8 cellular contexts compared by ENCODE assay signal in genomic region chr9:101727621-101728524, GRCh38. TPM values are rescaled to one million over a fixed set of nuclear protein-coding genes. Genes with fewer than 3 reads are reported as not detected.
A peak's percentile ranks its signal among the peaks of the same experiment; 100 is the strongest.
DNase-seq lines count a peak whose midpoint lies in the region; ATAC-seq and TF ChIP-seq lines count a peak whose summit lies in the region.

No MANE protein-coding gene starts in this region.

- TF ChIP-seq CTCF in endothelial cell (IDR thresholded peaks at IDR 0.05; ENCODE audit: unreplicated experiment) = peak; percentile 86

- H3K9me3 Mint-ChIP-seq in endothelial cell (ENCODE audit: unreplicated experiment) = no peaks in the 10 kb centered on the region

- H3K4me1 Mint-ChIP-seq in endothelial cell (ENCODE audit: unreplicated experiment) = peaks cover 17% of the 10 kb centered on the region

- peaks cover 2% of the 10 kb centered on the region for H3K27me3 Mint-ChIP-seq in endothelial cell (ENCODE audit: unreplicated experiment)

- no peak overlapping the region for H3K4me3 Mint-ChIP-seq in endothelial cell (ENCODE audit: unreplicated experiment)

- ATAC-seq in GM18907 (IDR thresholded peaks at IDR 0.05; ENCODE audit: unreplicated experiment) (peak; percentile 94), HG03066 (IDR thresholded peaks at IDR 0.05; ENCODE audit: low read depth, unreplicated experiment) (peak; percentile 76)

- DNase-seq in DMS153 treated with DMSO at 0.1 percent for 48 hours (lab: John Stamatoyannopoulos, UW; ENCODE audit: unreplicated experiment) = peak; percentile 23
- DNase-seq in DMS153 (lab: John Stamatoyannopoulos, UW) = no peak
- peak; percentile 69 for DNase-seq in NCI-H748 (lab: John Stamatoyannopoulos, UW; ENCODE audit: unreplicated experiment)
- DNase-seq in endothelial cell (ENCODE audit: low spot score) = peak; percentile 47
- peak; percentile 13 for DNase-seq in renal cortical epithelial cell (ENCODE audit: low read depth)
- DNase-seq in mucosa of gallbladder (ENCODE audit: low spot score) = no peak

- no peak overlapping the region for H3K27ac Mint-ChIP-seq in endothelial cell (ENCODE audit: unreplicated experiment)

- peaks cover 10% of the 10 kb centered on the region for H3K36me3 Mint-ChIP-seq in endothelial cell (ENCODE audit: low read depth, unreplicated experiment)

RNA-seq across cellular contexts. Expression of gene GRIN3A, which starts 10.6 kb away (rescaled TPM):
- total RNA-seq in endothelial cell (ENCODE audit: unreplicated experiment) = 27.8 TPM
- not detected in 2 replicates for total RNA-seq in renal cortical epithelial cell
- not detected for total RNA-seq in mucosa of gallbladder

Comparison
In these comparisons a context has a peak if more than half of its experiments do, and no peak if none do; other contexts are left out.
1. DNase-seq: peak in DMS153 treated with DMSO at 0.1 percent for 48 hours (single experiment), NCI-H748 (single experiment), endothelial cell (single experiment) and renal cortical epithelial cell (single experiment); none in DMS153 (single experiment) and mucosa of gallbladder (single experiment).
2. RNA of gene GRIN3A, which starts 10.6 kb away (total RNA-seq): 27.8 TPM in endothelial cell (single experiment); not detected in renal cortical epithelial cell and not detected in mucosa of gallbladder (single experiment); every median in the first group is over 10 times any median in the second.